In the genomic region with DNA sequence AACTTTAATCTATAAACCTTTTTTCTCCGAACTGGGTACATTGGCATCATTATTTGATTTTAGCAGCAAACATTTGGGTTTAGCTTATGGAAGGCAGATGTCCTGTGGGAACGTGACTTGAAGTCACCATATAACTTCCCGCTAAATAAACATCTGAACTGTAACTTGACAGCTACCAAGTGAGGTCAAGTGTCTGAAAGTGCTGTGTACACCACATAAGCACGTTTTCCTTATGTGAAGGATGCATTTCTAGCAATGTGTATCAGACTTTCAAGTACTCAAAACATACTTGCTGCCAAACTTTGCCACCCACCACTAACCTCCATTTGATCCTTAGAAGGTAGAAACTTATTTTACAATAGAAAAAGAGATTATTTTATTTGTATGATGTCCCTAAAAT, we compare ENCODE assay signal across 28 cellular contexts. TPM values are rescaled to one million over a fixed set of nuclear protein-coding genes. Genes with fewer than 3 reads are reported as not detected.
"Had no signal": no experiment of that assay in that cellular context is flagged by ENCODE, and none has a peak within 500 bp of the region (broad histone marks: within the 10 kb centered on the region; RNA-seq: fewer than 3 reads in every experiment).

No MANE protein-coding gene starts in this region.

- H3K36me3 ChIP-seq: cardiac muscle cell had no signal

- H3K27ac ChIP-seq: cardiac muscle cell had no signal

- FAIRE-seq: astrocyte, TTC549 had no signal

- H3K36me3 Mint-ChIP-seq: activated CD8-positive, alpha-beta memory T cell treated with anti-CD3 and anti-CD28 coated beads, Interleukin-2, amount 10 ng/mL, durations not matched to agents 7 days and 5 days; activated naive CD4-positive, alpha-beta T cell treated with anti-CD3 and anti-CD28 coated beads, Interleukin-2, amount 50 U/mL, for 24 hours; T-cell had no signal

- H3K4me3 Mint-ChIP-seq: activated B cell treated with CpG ODN at 0.5 μM for 24 hours; activated CD4-positive, alpha-beta T cell treated with anti-CD3 and anti-CD28 coated beads, Interleukin-2, amount 10 ng/mL, durations not matched to agents 24 days and 14 days; activated CD8-positive, alpha-beta memory T cell treated with anti-CD3 and anti-CD28 coated beads, Interleukin-2, amount 10 ng/mL, durations not matched to agents 7 days and 5 days; activated naive CD4-positive, alpha-beta T cell treated with anti-CD3 and anti-CD28 coated beads, Interleukin-2, amount 50 U/mL, for 24 hours; activated T-cell treated with anti-CD3 and anti-CD28 coated beads, Interleukin-2, amount 50 U/mL, for 24 hours; activated T-helper 1 cell treated with anti-CD3 and anti-CD28 coated beads, Interleukin-12 subunit alpha, Interleukin-12 subunit beta, Interleukin-2, Interleukin-4 antibody, amounts not matched to agents 30 ng/mL and 10 ng/mL and 1 ng/mL, durations not matched to agents 14 hours and 24 hours and 36 hours; brain; T-cell had no signal

- H3K4me3 ChIP-seq: cardiac muscle cell, SK-N-MC had no signal

- H3K27me3 Mint-ChIP-seq: brain had no signal

- DNase-seq: activated B cell treated with CpG ODN at 0.5 μM for 24 hours; activated CD4-positive, alpha-beta T cell treated with anti-CD3 and anti-CD28 coated beads for 1 hour; activated CD4-positive, alpha-beta T cell treated with anti-CD3 and anti-CD28 coated beads, Interleukin-2, amount 10 ng/mL, durations not matched to agents 24 days and 14 days; activated CD4-positive, alpha-beta T cell treated with anti-CD3 and anti-CD28 coated beads, Interleukin-2, amount 50 U/mL, for 48 hours; activated CD8-positive, alpha-beta memory T cell treated with anti-CD3 and anti-CD28 coated beads, Interleukin-2, amount 10 ng/mL, durations not matched to agents 7 days and 5 days; activated effector memory CD4-positive, alpha-beta T cell treated with Interleukin-2 at 50 U/mL for 16 hours; activated naive CD4-positive, alpha-beta T cell; activated T-cell treated with anti-CD3 and anti-CD28 coated beads, Interleukin-2, amount 50 U/mL, for 24 hours; KG1; MV-4-11; NCI-H1105; NCI-H1436; NCI-H1694 treated with DMSO at 0.1 percent for 48 hours; NCI-H2029 treated with DMSO at 0.1 percent for 48 hours; NCI-H446; NCI-H524; PC-3; SHP77 treated with DMSO at 0.1 percent for 48 hours; T-cell; T-helper 2 cell; T1000 had no signal

- H3K4me1 Mint-ChIP-seq: activated B cell treated with CpG ODN at 0.5 μM for 24 hours; activated CD4-positive, alpha-beta T cell treated with anti-CD3 and anti-CD28 coated beads, Interleukin-2, amount 10 ng/mL, durations not matched to agents 24 days and 14 days; activated CD8-positive, alpha-beta memory T cell treated with anti-CD3 and anti-CD28 coated beads, Interleukin-2, amount 10 ng/mL, durations not matched to agents 7 days and 5 days; activated naive CD4-positive, alpha-beta T cell treated with anti-CD3 and anti-CD28 coated beads, Interleukin-2, amount 50 U/mL, for 24 hours; T-cell had no signal

- H3K9me3 Mint-ChIP-seq: activated B cell treated with CpG ODN at 0.5 μM for 24 hours; activated CD4-positive, alpha-beta T cell treated with anti-CD3 and anti-CD28 coated beads, Interleukin-2, amount 10 ng/mL, durations not matched to agents 24 days and 14 days; activated naive CD4-positive, alpha-beta T cell treated with anti-CD3 and anti-CD28 coated beads, Interleukin-2, amount 50 U/mL, for 24 hours; activated T-cell treated with anti-CD3 and anti-CD28 coated beads, Interleukin-2, amount 50 U/mL, for 24 hours; activated T-helper 1 cell treated with anti-CD3 and anti-CD28 coated beads, Interleukin-12 subunit alpha, Interleukin-12 subunit beta, Interleukin-2, Interleukin-4 antibody, amounts not matched to agents 30 ng/mL and 10 ng/mL and 1 ng/mL, durations not matched to agents 14 hours and 24 hours and 36 hours; brain; T-cell had no signal

- H3K27me3 ChIP-seq: cardiac muscle cell had no signal

- H3K27ac Mint-ChIP-seq: activated B cell treated with CpG ODN at 0.5 μM for 24 hours; activated CD4-positive, alpha-beta T cell treated with anti-CD3 and anti-CD28 coated beads, Interleukin-2, amount 10 ng/mL, durations not matched to agents 24 days and 14 days; activated CD8-positive, alpha-beta memory T cell treated with anti-CD3 and anti-CD28 coated beads, Interleukin-2, amount 10 ng/mL, durations not matched to agents 7 days and 5 days; activated naive CD4-positive, alpha-beta T cell treated with anti-CD3 and anti-CD28 coated beads, Interleukin-2, amount 50 U/mL, for 24 hours; activated T-cell treated with anti-CD3 and anti-CD28 coated beads, Interleukin-2, amount 50 U/mL, for 24 hours; activated T-helper 1 cell treated with anti-CD3 and anti-CD28 coated beads, Interleukin-12 subunit alpha, Interleukin-12 subunit beta, Interleukin-2, Interleukin-4 antibody, amounts not matched to agents 30 ng/mL and 10 ng/mL and 1 ng/mL, durations not matched to agents 14 hours and 24 hours and 36 hours; T-cell had no signal

RNA-seq across cellular contexts. Expression of a gene that starts 35.7 kb away (rescaled TPM):
- total RNA-seq: activated CD4-positive, alpha-beta T cell treated with anti-CD3 and anti-CD28 coated beads, Interleukin-2, amount 10 ng/mL, durations not matched to agents 24 days and 14 days; activated CD8-positive, alpha-beta memory T cell treated with anti-CD3 and anti-CD28 coated beads, Interleukin-2, amount 10 ng/mL, durations not matched to agents 7 days and 5 days; activated T-helper 1 cell treated with anti-CD3 and anti-CD28 coated beads, Interleukin-12 subunit alpha, Interleukin-12 subunit beta, Interleukin-2, Interleukin-4 antibody, amounts not matched to agents 30 ng/mL and 10 ng/mL and 1 ng/mL, durations not matched to agents 14 hours and 24 hours and 36 hours had no signal
